In the genomic region with DNA sequence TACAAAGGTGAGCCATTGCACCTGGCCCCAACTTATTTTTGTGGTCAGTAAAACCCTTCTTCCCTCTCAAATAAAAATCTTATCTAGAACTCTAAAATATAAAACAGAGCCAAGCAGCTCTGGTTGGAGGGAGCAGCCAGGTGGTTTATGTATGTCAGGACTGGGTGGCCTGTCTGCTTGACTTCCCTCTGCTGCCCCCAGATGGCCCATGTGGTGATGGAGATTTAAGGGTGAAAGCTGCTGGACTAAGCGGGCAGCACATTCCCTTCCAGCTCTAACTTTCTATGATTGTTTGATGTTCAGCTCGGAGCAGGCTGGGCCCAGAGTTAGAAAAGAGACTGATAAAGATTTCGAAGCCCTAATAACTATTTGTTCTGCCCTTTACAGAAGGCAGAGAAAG, we compare ENCODE assay signal across 1 cellular context.
TF ChIP-seq lines count a peak whose summit lies in the region.

No MANE protein-coding gene starts in this region.

TF ChIP-seq in SK-N-SH treated with all-trans-retinoic acid at 6 μM for 48 hours, 23 proteins besides CTCF, POLR2A, EP300 and RAD21 (continued from another document):
- TF ChIP-seq, protein P1, sequence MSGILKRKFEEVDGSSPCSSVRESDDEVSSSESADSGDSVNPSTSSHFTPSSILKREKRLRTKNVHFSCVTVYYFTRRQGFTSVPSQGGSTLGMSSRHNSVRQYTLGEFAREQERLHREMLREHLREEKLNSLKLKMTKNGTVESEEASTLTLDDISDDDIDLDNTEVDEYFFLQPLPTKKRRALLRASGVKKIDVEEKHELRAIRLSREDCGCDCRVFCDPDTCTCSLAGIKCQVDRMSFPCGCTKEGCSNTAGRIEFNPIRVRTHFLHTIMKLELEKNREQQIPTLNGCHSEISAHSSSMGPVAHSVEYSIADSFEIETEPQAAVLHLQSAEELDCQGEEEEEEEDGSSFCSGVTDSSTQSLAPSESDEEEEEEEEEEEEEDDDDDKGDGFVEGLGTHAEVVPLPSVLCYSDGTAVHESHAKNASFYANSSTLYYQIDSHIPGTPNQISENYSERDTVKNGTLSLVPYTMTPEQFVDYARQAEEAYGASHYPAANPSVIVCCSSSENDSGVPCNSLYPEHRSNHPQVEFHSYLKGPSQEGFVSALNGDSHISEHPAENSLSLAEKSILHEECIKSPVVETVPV (CRISPR knock-in tag; IDR thresholded peaks at IDR 0.05): no peak
- TF ChIP-seq ZNF70 (CRISPR knock-in tag; IDR thresholded peaks at IDR 0.05): no peak
